ENCODE assay signal across 12 cellular contexts in genomic region chr7:150412016-150412415, GRCh38. TPM values are rescaled to one million over a fixed set of nuclear protein-coding genes. Genes with fewer than 3 reads are reported as not detected.
"Had no signal": no experiment of that assay in that cellular context is flagged by ENCODE, and none has a peak within 500 bp of the region (broad histone marks: within the 10 kb centered on the region; RNA-seq: fewer than 3 reads in every experiment).

No MANE protein-coding gene starts in this region.

- H3K36me3 ChIP-seq: breast epithelium, uterus had no signal

- H3K27me3 Mint-ChIP-seq: activated CD8-positive, alpha-beta T cell treated with anti-CD3 and anti-CD28 coated beads for 36 hours; activated naive CD8-positive, alpha-beta T cell treated with anti-CD3 and anti-CD28 coated beads, Interleukin-2, amount 10 ng/mL, durations not matched to agents 7 days and 5 days had no signal

- ATAC-seq: activated CD8-positive, alpha-beta T cell treated with anti-CD3 and anti-CD28 coated beads for 36 hours; left lobe of liver had no signal

- H3K4me1 ChIP-seq: breast epithelium, uterus had no signal

- H3K27ac ChIP-seq: breast epithelium, tibial artery, uterus had no signal

- H3K9me3 Mint-ChIP-seq: activated CD8-positive, alpha-beta T cell treated with anti-CD3 and anti-CD28 coated beads for 36 hours; activated naive CD8-positive, alpha-beta T cell treated with anti-CD3 and anti-CD28 coated beads, Interleukin-2, amount 10 ng/mL, durations not matched to agents 7 days and 5 days had no signal

- H3K4me3 Mint-ChIP-seq: activated CD8-positive, alpha-beta T cell treated with anti-CD3 and anti-CD28 coated beads for 36 hours; activated naive CD8-positive, alpha-beta T cell treated with anti-CD3 and anti-CD28 coated beads, Interleukin-2, amount 10 ng/mL, durations not matched to agents 7 days and 5 days had no signal

- H3K9ac ChIP-seq: parathyroid adenoma had no signal

- DNase-seq: activated CD4-positive, alpha-beta T cell treated with anti-CD3 and anti-CD28 coated beads for 4 hours; activated CD8-positive, alpha-beta T cell treated with anti-CD3 and anti-CD28 coated beads for 36 hours; activated naive CD8-positive, alpha-beta T cell treated with anti-CD3 and anti-CD28 coated beads, Interleukin-2, amount 10 ng/mL, durations not matched to agents 7 days and 5 days; aorta; mammary epithelial cell; tibial artery; uterus had no signal

- H3K27me3 ChIP-seq: breast epithelium, esophagus muscularis mucosa, tibial artery, uterus had no signal

- H3K4me3 ChIP-seq: breast epithelium, esophagus muscularis mucosa, tibial artery, uterus had no signal

- H3K9me3 ChIP-seq: breast epithelium, esophagus muscularis mucosa, tibial artery, uterus had no signal

- H3K27ac Mint-ChIP-seq: activated CD8-positive, alpha-beta T cell treated with anti-CD3 and anti-CD28 coated beads for 36 hours had no signal

RNA-seq across cellular contexts. Expression of gene GIMAP8, which starts 38.4 kb away (rescaled TPM):
- total RNA-seq: fibroblast of villous mesenchyme had no signal
